ENCODE assay signal across 22 cellular contexts in genomic region chr15:73082719-73083275, GRCh38.
DNase-seq lines count a peak whose midpoint lies in the region; ATAC-seq lines count a peak whose summit lies in the region.
"Had no signal": no experiment of that assay in that cellular context is flagged by ENCODE, and none has a peak within 500 bp of the region (broad histone marks: within the 10 kb centered on the region; RNA-seq: fewer than 3 reads in every experiment).

No MANE protein-coding gene starts in this region.

- peak; percentile 6 for DNase-seq in NCI-H2227 (lab: John Stamatoyannopoulos, UW; ENCODE audit: unreplicated experiment)
- no peak for DNase-seq in NCI-H2227 treated with DMSO at 0.1 percent for 48 hours (lab: John Stamatoyannopoulos, UW)
- peak; percentile 41 for DNase-seq in astrocyte of the hippocampus (ENCODE audit: low read depth, low spot score)
- peak; percentile 22 for DNase-seq in kidney tubule cell (ENCODE audit: low spot score)
- DNase-seq in pons (ENCODE audit: low spot score) = peak; percentile 41
- no peak for DNase-seq in activated CD4-positive, alpha-beta T cell treated with anti-CD3 and anti-CD28 coated beads, Interleukin-2, amount 50 U/mL, for 4 hours
- DNase-seq in midbrain (lab: John Stamatoyannopoulos, UW) = no peak
- DNase-seq: 8988T; activated CD4-positive, alpha-beta T cell treated with anti-CD3 and anti-CD28 coated beads for 1 hour; activated CD8-positive, alpha-beta memory T cell treated with anti-CD3 and anti-CD28 coated beads for 24 hours; activated naive CD4-positive, alpha-beta T cell treated with anti-CD3 and anti-CD28 coated beads, Interleukin-2, amount 50 U/mL, for 16 hours; activated T-cell treated with anti-CD3 and anti-CD28 coated beads, Interleukin-2, amount 50 U/mL, for 4 hours; anterior cingulate cortex; COR-L47; heart left ventricle; lower lobe of right lung; NCI-H1694 treated with DMSO at 0.1 percent for 48 hours; NCI-H446; stimulated activated CD4-positive, alpha-beta T cell treated with anti-CD3 and anti-CD28 coated beads, Interleukin-1b, Interleukin-23, amount 100 ng/mL, for 48 hours had no signal

- no peak for ATAC-seq in GM18498 (IDR thresholded peaks at IDR 0.05; ENCODE audit: unreplicated experiment)
- ATAC-seq: activated T-cell treated with anti-CD3 and anti-CD28 coated beads, Interleukin-2, amount 50 U/mL, for 4 hours; heart left ventricle; lower lobe of right lung; natural killer cell treated with Interleukin-12 subunit alpha and Interleukin-12 subunit beta and Interleukin-15 and Interleukin-18, amount 100 ng/mL, for 72 hours; stimulated activated memory B cell treated with anti-CD40 and anti-IgM and Interleukin-4, amounts not matched to agents 10 μg/mL and 1 μg/mL and 100 μg/mL, for 72 hours had no signal

Comparison
In these comparisons a context has a peak if more than half of its experiments do, and no peak if none do; other contexts are left out.
1. DNase-seq: peak in NCI-H2227 (single experiment), astrocyte of the hippocampus (single experiment), kidney tubule cell (single experiment) and pons (single experiment); none in NCI-H2227 treated with DMSO at 0.1 percent for 48 hours (single experiment), activated CD4-positive, alpha-beta T cell treated with anti-CD3 and anti-CD28 coated beads, Interleukin-2, amount 50 U/mL, for 4 hours (0 of 2) and midbrain (single experiment).